Comparison of ENCODE assay signal across 8 cellular contexts in the genomic region with DNA sequence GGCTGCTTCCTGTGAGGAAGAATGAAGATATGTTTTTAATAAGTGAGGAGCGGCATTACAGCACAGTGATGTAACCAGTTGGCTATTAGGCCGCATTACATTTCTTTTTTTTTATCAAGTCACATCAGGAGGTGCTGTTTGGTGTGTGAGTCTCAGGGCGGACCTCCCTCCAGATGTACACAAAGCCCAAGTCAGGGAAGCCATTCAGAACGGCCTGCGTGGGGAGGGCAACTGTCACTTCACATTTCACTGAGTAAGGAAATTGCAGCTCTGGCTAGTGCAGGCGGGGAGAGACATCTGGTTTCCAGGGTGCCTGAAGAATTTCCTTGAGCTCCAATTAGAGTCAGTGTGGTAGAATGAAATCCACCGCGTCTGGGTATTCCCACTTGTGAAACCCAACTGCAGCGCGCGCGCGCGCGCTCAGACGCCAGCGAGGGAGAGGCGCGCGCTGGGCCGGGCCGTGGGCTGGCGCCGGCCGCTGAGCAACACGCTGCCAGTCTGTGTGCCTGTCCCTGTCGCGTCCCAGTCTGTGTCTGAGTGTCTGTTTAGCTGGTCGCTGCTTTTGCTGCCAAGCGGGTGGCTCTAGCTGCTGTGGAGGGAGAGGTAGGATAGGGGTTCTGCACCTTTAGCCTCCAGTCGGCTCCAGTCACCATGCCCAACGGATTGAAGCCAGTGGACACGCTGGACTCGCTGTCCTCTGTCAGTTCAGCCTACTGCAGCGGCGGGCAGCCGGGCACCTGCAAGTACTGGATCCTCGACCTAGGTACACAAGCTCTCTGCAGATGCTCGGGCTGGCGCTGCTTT.
DNase-seq lines count a peak whose midpoint lies in the region; ATAC-seq and TF ChIP-seq lines count a peak whose summit lies in the region.

No MANE protein-coding gene starts in this region.

- H3K27me3 Mint-ChIP-seq in activated T-helper 17 cell treated with anti-CD3 and anti-CD28 coated beads, Interleukin-2, amount 50 U/mL, for 72 hours: peaks cover 7% of the 10 kb centered on the region

- ATAC-seq in activated T-helper 17 cell treated with anti-CD3 and anti-CD28 coated beads, Interleukin-2, amount 50 U/mL, for 72 hours (replicated peaks): no peak

- H3K9me3 ChIP-seq in BLaER1: peaks cover 10% of the 10 kb centered on the region; the same call in 1 of the 2 replicates

- H3K9ac ChIP-seq in BLaER1: peak overlapping the region; percentile 58

- H3K9me3 Mint-ChIP-seq in activated T-helper 17 cell treated with anti-CD3 and anti-CD28 coated beads, Interleukin-2, amount 50 U/mL, for 72 hours: no peaks in the 10 kb centered on the region

- no peak overlapping the region for H3K27ac Mint-ChIP-seq in activated T-helper 17 cell treated with anti-CD3 and anti-CD28 coated beads, Interleukin-2, amount 50 U/mL, for 72 hours

- H3K27me3 ChIP-seq in BLaER1: no peaks in the 10 kb centered on the region

- peaks cover 12% of the 10 kb centered on the region; the same call in 1 of the 2 replicates for H4K20me1 ChIP-seq in BLaER1

- peak overlapping the region; percentile 35 for H3K4me3 ChIP-seq in BLaER1

- peak overlapping the region; percentile 71 for H3K4me2 ChIP-seq in BLaER1

- H3K36me3 ChIP-seq in BLaER1: peaks cover 63% of the 10 kb centered on the region

- H3K4me1 Mint-ChIP-seq in activated T-helper 17 cell treated with anti-CD3 and anti-CD28 coated beads, Interleukin-2, amount 50 U/mL, for 72 hours: peaks cover 12% of the 10 kb centered on the region

- no peak overlapping the region for H3K4me3 Mint-ChIP-seq in activated T-helper 17 cell treated with anti-CD3 and anti-CD28 coated beads, Interleukin-2, amount 50 U/mL, for 72 hours

- intact Hi-C loops in head of caudate nucleus (cut with DNase I) (no loop called here), posterior cingulate gyrus (cut with DNase I) (no loop called here)

- H3K36me3 Mint-ChIP-seq in activated T-helper 17 cell treated with anti-CD3 and anti-CD28 coated beads, Interleukin-2, amount 50 U/mL, for 72 hours (ENCODE audit: low read depth): no peaks in the 10 kb centered on the region

- no peak for TF ChIP-seq CTCF in VCaP (conservative IDR thresholded peaks at IDR 0.05)

- peak; percentile 29 to 93 (median 77) for DNase-seq in head of caudate nucleus
- peak; percentile 38 to 96 (median 74) for DNase-seq in posterior cingulate gyrus
- DNase-seq in NCI-H82 treated with DMSO at 0.1 percent for 48 hours (lab: John Stamatoyannopoulos, UW; ENCODE audit: unreplicated experiment): no peak
- no peak for DNase-seq in stimulated activated CD4-positive, alpha-beta T cell treated with anti-CD3 and anti-CD28 coated beads, Interleukin-1b, Interleukin-23, amount 100 ng/mL, for 48 hours
- no peak for DNase-seq in Kasumi-1 (lab: John Stamatoyannopoulos, UW)

- peaks cover 52% of the 10 kb centered on the region for H3K4me1 ChIP-seq in BLaER1

- peak overlapping the region; percentile 71 for H3K27ac ChIP-seq in BLaER1
- H3K27ac ChIP-seq in VCaP: peak overlapping the region; percentile 85

Comparison
In these comparisons a context has a peak if more than half of its experiments do, and no peak if none do; other contexts are left out.
1. DNase-seq: peak in head of caudate nucleus (42 of 42) and posterior cingulate gyrus (10 of 10); none in NCI-H82 treated with DMSO at 0.1 percent for 48 hours (single experiment), stimulated activated CD4-positive, alpha-beta T cell treated with anti-CD3 and anti-CD28 coated beads, Interleukin-1b, Interleukin-23, amount 100 ng/mL, for 48 hours (single experiment) and Kasumi-1 (0 of 2).